In genomic region chr6:35052694-35053565, GRCh38 we compare ENCODE assay signal across 11 cellular contexts.
DNase-seq lines count a peak whose midpoint lies in the region; ATAC-seq and TF ChIP-seq lines count a peak whose summit lies in the region.
"Had no signal": no experiment of that assay in that cellular context is flagged by ENCODE, and none has a peak within 500 bp of the region (broad histone marks: within the 10 kb centered on the region; RNA-seq: fewer than 3 reads in every experiment).

No MANE protein-coding gene starts in this region.

- no peaks in the 10 kb centered on the region for H3K79me2 ChIP-seq in Loucy (ENCODE audit: insufficient read depth, low read length)

- H3K27me3 ChIP-seq in Loucy (ENCODE audit: insufficient read depth, low read length, poor library complexity, severe bottlenecking) (no peaks in the 10 kb centered on the region), layer of hippocampus (ENCODE audit: control insufficient read depth, insufficient read depth, low read length) (no peaks in the 10 kb centered on the region)

- H4K20me1 ChIP-seq in Loucy (ENCODE audit: insufficient read depth, low read length, poor library complexity, severe bottlenecking) = no peaks in the 10 kb centered on the region

- peaks cover 47% of the 10 kb centered on the region for H3K4me1 ChIP-seq in Loucy (ENCODE audit: insufficient read depth, low read length, poor library complexity, severe bottlenecking)

- H3K4me2 ChIP-seq in Loucy (ENCODE audit: low read depth, low read length, poor library complexity, severe bottlenecking) = no peak overlapping the region

- H3F3A ChIP-seq in Loucy (ENCODE audit: low read depth) = peaks cover 8% of the 10 kb centered on the region

- H3K9ac ChIP-seq in Loucy (ENCODE audit: low read depth, low read length, poor library complexity, severe bottlenecking) = peak overlapping the region; percentile 23

- no peak overlapping the region for H2AFZ ChIP-seq in Loucy (ENCODE audit: low read length)

- H3K9me3 ChIP-seq in Loucy (ENCODE audit: insufficient read depth, low read depth, low read length) = no peaks in the 10 kb centered on the region

- no peaks in the 10 kb centered on the region for H3K36me3 ChIP-seq in Loucy (ENCODE audit: insufficient read depth, low read length)

- TF ChIP-seq CTCF in Loucy (conservative IDR thresholded peaks at IDR 0.05; ENCODE audit: low read length) (no peak), choroid plexus epithelial cell (conservative IDR thresholded peaks at IDR 0.05; ENCODE audit: low read depth, low read length) (peak; percentile 15)

- H3K9me2 ChIP-seq in Loucy (replicated peaks; ENCODE audit: low read depth, low read length) = no peaks in the 10 kb centered on the region

- no peak for ATAC-seq in SK-N-SH treated with all-trans-retinoic acid at 6 μM for 48 hours

- DNase-seq in choroid plexus epithelial cell (ENCODE audit: low read depth) = peak; percentile 78
- DNase-seq in smooth muscle cell of the brain vasculature (ENCODE audit: low read depth, low spot score) = peak; percentile 53
- no peak for DNase-seq in NCI-H1092 (lab: John Stamatoyannopoulos, UW)
- DNase-seq in SW 1271 (lab: John Stamatoyannopoulos, UW) = no peak
- no peak for DNase-seq in activated CD4-positive, alpha-beta T cell treated with anti-CD3 and anti-CD28 coated beads, Interleukin-2, amount 50 U/mL, for 4 hours
- DNase-seq: activated CD4-positive, alpha-beta T cell treated with anti-CD3 and anti-CD28 coated beads, Interleukin-2, amount 10 ng/mL, durations not matched to agents 7 days and 5 days; DMS79; nephron progenitor cell had no signal

- H3K4me3 ChIP-seq in Loucy (ENCODE audit: low read length, poor library complexity, severe bottlenecking) (no peak overlapping the region), choroid plexus epithelial cell (ENCODE audit: low read depth, low read length) (no peak overlapping the region)

- peak overlapping the region; percentile 95 for H3K27ac ChIP-seq in layer of hippocampus (ENCODE audit: low read depth, low read length)

TF ChIP-seq in SK-N-SH treated with all-trans-retinoic acid at 6 μM for 48 hours, 23 proteins besides CTCF, POLR2A, EP300 and RAD21:
- TF ChIP-seq PPARA (CRISPR knock-in tag; IDR thresholded peaks at IDR 0.05; ENCODE audit: borderline replicate concordance) (no peak), OSR1 (CRISPR knock-in tag; IDR thresholded peaks at IDR 0.05) (no peak), CREB5 (CRISPR knock-in tag; IDR thresholded peaks at IDR 0.05; ENCODE audit: low read depth) (no peak), CSDC2 (CRISPR knock-in tag; IDR thresholded peaks at IDR 0.05) (no peak), SNAI2 (CRISPR knock-in tag; IDR thresholded peaks at IDR 0.05) (no peak), ZC3H10 (CRISPR knock-in tag; IDR thresholded peaks at IDR 0.05) (no peak), TOX (CRISPR knock-in tag; IDR thresholded peaks at IDR 0.05; ENCODE audit: borderline replicate concordance) (no peak), ZNF8 (CRISPR knock-in tag; IDR thresholded peaks at IDR 0.05) (no peak), POU6F1 (CRISPR knock-in tag; IDR thresholded peaks at IDR 0.05; ENCODE audit: borderline replicate concordance, low read depth) (no peak), ARNTL (CRISPR knock-in tag; IDR thresholded peaks at IDR 0.05; ENCODE audit: borderline replicate concordance, low read depth) (no peak), BACH2 (CRISPR knock-in tag; IDR thresholded peaks at IDR 0.05; ENCODE audit: borderline replicate concordance) (no peak), ESRRG (CRISPR knock-in tag; IDR thresholded peaks at IDR 0.05) (no peak), CSRNP3 (CRISPR knock-in tag; IDR thresholded peaks at IDR 0.05) (no peak), ZNF565 (CRISPR knock-in tag; conservative IDR thresholded peaks at IDR 0.05; ENCODE audit: low read depth) (no peak), ZFP3 (CRISPR knock-in tag; IDR thresholded peaks at IDR 0.05) (no peak)
TF ChIP-seq in SK-N-SH treated with all-trans-retinoic acid at 6 μM for 48 hours: peak in this region for 0.

Comparison
In these comparisons a context has a peak if more than half of its experiments do, and no peak if none do; other contexts are left out.
1. DNase-seq: peak in choroid plexus epithelial cell (single experiment) and smooth muscle cell of the brain vasculature (single experiment); none in NCI-H1092 (single experiment), SW 1271 (0 of 2) and activated CD4-positive, alpha-beta T cell treated with anti-CD3 and anti-CD28 coated beads, Interleukin-2, amount 50 U/mL, for 4 hours (0 of 2).